26 cellular contexts compared by ENCODE assay signal in the genomic region with DNA sequence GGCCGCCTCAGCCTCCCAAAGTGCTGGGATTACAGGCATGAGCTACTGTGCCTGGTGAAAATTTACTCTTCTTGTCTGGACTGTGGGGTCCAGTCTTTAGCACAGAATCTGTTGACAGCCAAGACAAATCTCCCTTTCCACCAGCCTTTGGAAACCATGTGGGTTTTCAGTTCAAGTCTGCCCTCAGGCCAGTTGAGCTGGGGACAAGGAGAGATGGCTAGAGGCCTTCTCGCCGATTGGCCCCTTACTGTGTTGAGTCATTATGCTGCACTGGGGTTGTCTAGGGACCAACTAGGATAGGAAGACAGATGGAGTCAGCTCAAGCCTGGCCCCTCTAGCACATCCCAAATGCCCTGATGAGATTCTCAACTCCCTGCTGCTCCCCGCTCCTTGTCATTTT. TPM values are rescaled to one million over a fixed set of nuclear protein-coding genes. Genes with fewer than 3 reads are reported as not detected.
"Had no signal": no experiment of that assay in that cellular context is flagged by ENCODE, and none has a peak within 500 bp of the region (broad histone marks: within the 10 kb centered on the region; RNA-seq: fewer than 3 reads in every experiment).

No MANE protein-coding gene starts in this region.

- H3K27me3 ChIP-seq: esophagus squamous epithelium, gastroesophageal sphincter, neural progenitor cell, ovary, right atrium auricular region, sigmoid colon, stomach, transverse colon had no signal

- H3K9me3 ChIP-seq: esophagus squamous epithelium, gastroesophageal sphincter, mucosa of descending colon, ovary, right atrium auricular region, sigmoid colon, stomach, thoracic aorta, transverse colon had no signal

- H3K4me3 ChIP-seq: esophagus squamous epithelium, gastroesophageal sphincter, hepatocyte, mucosa of descending colon, neural progenitor cell, ovary, right atrium auricular region, sigmoid colon, skin epidermis, stomach, thoracic aorta, transverse colon had no signal

- H3K4me1 ChIP-seq: esophagus squamous epithelium, gastroesophageal sphincter, neural progenitor cell, right atrium auricular region, sigmoid colon, stomach, transverse colon had no signal

- FAIRE-seq: colon, islet of Langerhans had no signal

- H3K79me2 ChIP-seq: hepatocyte had no signal

- H3K9ac ChIP-seq: neural progenitor cell had no signal

- H3K36me3 Mint-ChIP-seq: natural killer cell treated with Interleukin-12 subunit alpha and Interleukin-12 subunit beta and Interleukin-15 and Interleukin-18, amount 100 ng/mL, for 72 hours; neural progenitor cell had no signal

- H3K4me2 ChIP-seq: hepatocyte, neural progenitor cell had no signal

- DNase-seq: effector memory CD8-positive, alpha-beta T cell; esophagus squamous epithelium; foreskin fibroblast; head of caudate nucleus; kidney glomerular epithelial cell; mucosa of descending colon; nucleus accumbens; ovary; sigmoid colon; stimulated activated naive CD4-positive, alpha-beta T cell; stomach; substantia nigra; transverse colon had no signal

- H3K4me3 Mint-ChIP-seq: dendritic cell treated with granulocyte-macrophage colony-stimulating factor and Interleukin-4, amounts not matched to agents 40 ng/mL and 50 ng/mL, for 4 days; effector memory CD8-positive, alpha-beta T cell; natural killer cell treated with Interleukin-12 subunit alpha and Interleukin-12 subunit beta and Interleukin-15 and Interleukin-18, amount 100 ng/mL, for 72 hours; neural progenitor cell had no signal

- H2AFZ ChIP-seq: hepatocyte, neural progenitor cell had no signal

- H3K36me3 ChIP-seq: esophagus squamous epithelium, gastroesophageal sphincter, neural progenitor cell, ovary, right atrium auricular region, sigmoid colon, stomach, thoracic aorta, transverse colon had no signal

- ATAC-seq: effector memory CD8-positive, alpha-beta T cell; gastroesophageal sphincter; mucosa of descending colon; natural killer cell treated with Interleukin-12 subunit alpha and Interleukin-12 subunit beta and Interleukin-15 and Interleukin-18, amount 100 ng/mL, for 72 hours had no signal

- H3K27ac Mint-ChIP-seq: natural killer cell treated with Interleukin-12 subunit alpha and Interleukin-12 subunit beta and Interleukin-15 and Interleukin-18, amount 100 ng/mL, for 72 hours; neural progenitor cell had no signal

- H3K27me3 Mint-ChIP-seq: effector memory CD8-positive, alpha-beta T cell had no signal

- H3K9me3 Mint-ChIP-seq: dendritic cell treated with granulocyte-macrophage colony-stimulating factor and Interleukin-4, amounts not matched to agents 40 ng/mL and 50 ng/mL, for 4 days; effector memory CD8-positive, alpha-beta T cell; natural killer cell treated with Interleukin-12 subunit alpha and Interleukin-12 subunit beta and Interleukin-15 and Interleukin-18, amount 100 ng/mL, for 72 hours; neural progenitor cell had no signal

- H3K27ac ChIP-seq: esophagus squamous epithelium, gastroesophageal sphincter, hepatocyte, neural progenitor cell, ovary, right atrium auricular region, sigmoid colon, skin epidermis, stomach, thoracic aorta, transverse colon had no signal

RNA-seq across cellular contexts. Expression of a gene that starts 8.6 kb away (rescaled TPM):
- total RNA-seq: gastroesophageal sphincter; liver; lung microvascular endothelial cell; natural killer cell treated with Interleukin-12 subunit alpha and Interleukin-12 subunit beta and Interleukin-15 and Interleukin-18, amount 100 ng/mL, for 72 hours; right atrium auricular region; stomach; thoracic aorta; transverse colon; ureter had no signal
- polyA plus RNA-seq: liver had no signal
